Comparison of ENCODE assay signal across 27 cellular contexts in the genomic region with DNA sequence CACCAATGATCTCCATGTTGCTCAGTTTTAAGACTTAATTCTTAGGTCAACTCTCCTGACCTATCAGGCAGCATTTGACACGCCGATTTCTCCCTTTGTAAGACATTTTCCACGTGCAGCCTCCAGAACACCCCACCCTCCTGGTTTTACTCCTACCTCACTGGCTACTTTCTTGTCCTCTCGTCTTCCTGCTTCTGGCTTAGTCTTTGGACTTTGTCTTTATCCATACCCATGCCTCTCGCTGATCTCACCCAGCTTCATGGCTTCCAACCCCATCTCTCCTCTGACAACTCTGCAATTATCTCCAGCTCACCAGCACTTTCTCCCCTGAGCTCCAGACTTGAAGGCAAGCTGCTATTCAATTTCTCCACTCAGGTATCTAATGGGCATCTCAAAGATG.
"Had no signal": no experiment of that assay in that cellular context is flagged by ENCODE, and none has a peak within 500 bp of the region (broad histone marks: within the 10 kb centered on the region; RNA-seq: fewer than 3 reads in every experiment).

No MANE protein-coding gene starts in this region.

- H3K27ac ChIP-seq: coronary artery, dorsolateral prefrontal cortex, gastroesophageal sphincter, neural progenitor cell, right atrium auricular region, tibial nerve, uterus had no signal

- H2AFZ ChIP-seq: neural progenitor cell had no signal

- H3K4me3 ChIP-seq: coronary artery, dorsolateral prefrontal cortex, gastroesophageal sphincter, lung, neural progenitor cell, right atrium auricular region, tibial nerve, uterus had no signal

- H3K4me1 ChIP-seq: gastroesophageal sphincter, neural progenitor cell, tibial nerve, uterus had no signal

- H3K27me3 ChIP-seq: dorsolateral prefrontal cortex, gastroesophageal sphincter, neural progenitor cell, right atrium auricular region, tibial nerve, uterus had no signal

- H3K9me3 ChIP-seq: gastroesophageal sphincter, right atrium auricular region, tibial nerve, uterus had no signal

- H3K4me2 ChIP-seq: neural progenitor cell had no signal

- H3K36me3 ChIP-seq: neural progenitor cell, uterus had no signal

- FAIRE-seq: endothelial cell of umbilical vein had no signal

- DNase-seq: activated CD4-positive, alpha-beta memory T cell treated with anti-CD3 and anti-CD28 coated beads for 36 hours; activated CD4-positive, alpha-beta T cell treated with anti-CD3 and anti-CD28 coated beads, Interleukin-2, amount 10 ng/mL, durations not matched to agents 24 days and 14 days; activated CD4-positive, CD25-positive, alpha-beta regulatory T cell treated with anti-CD3 and anti-CD28 coated beads, Interleukin-2, amount 50 U/mL, for 72 hours; activated CD8-positive, alpha-beta memory T cell treated with anti-CD3 and anti-CD28 coated beads, Interleukin-2, amount 50 U/mL, for 4 hours; activated T-cell treated with anti-CD3 and anti-CD28 coated beads, Interleukin-2, amount 50 U/mL, for 1 hour; anterior cingulate cortex; cerebellar nuclear complex; dorsolateral prefrontal cortex; effector memory CD4-positive, alpha-beta T cell; head of caudate nucleus; hypothalamus; immature natural killer cell; natural killer cell; stimulated activated CD4-positive, alpha-beta T cell treated with anti-CD3 and anti-CD28 coated beads, Interleukin-15, amount 100 ng/mL, for 24 hours; stimulated activated CD4-positive, alpha-beta T cell treated with anti-CD3 and anti-CD28 coated beads, Interleukin-2, amount 100 ng/mL, for 24 hours; stimulated activated naive CD4-positive, alpha-beta T cell; T-helper 2 cell; uterus had no signal

- H3K9ac ChIP-seq: neural progenitor cell had no signal

- ATAC-seq: activated T-helper 17 cell treated with anti-CD3 and anti-CD28 coated beads, Interleukin-2, amount 50 U/mL, for 72 hours; gastroesophageal sphincter; left lobe of liver; natural killer cell had no signal
